Comparison of ENCODE assay signal across 8 cellular contexts in genomic region chr11:4393209-4394196, GRCh38. TPM values are rescaled to one million over a fixed set of nuclear protein-coding genes. Genes with fewer than 3 reads are reported as not detected.
DNase-seq lines count a peak whose midpoint lies in the region; ATAC-seq, FAIRE-seq and TF ChIP-seq lines count a peak whose summit lies in the region.

Gene TRIM21 (minus strand): TSS chr11:4393702. CDS start chr11:4390409, 3,293 bp downstream.

- no peak within 1 kb of the TSS for H3K14ac ChIP-seq in H1 (ENCODE audit: insufficient read length)

- POLR2A ChIA-PET in H1 (lab: Charles Lee; ENCODE audit: partially characterized antibody): no interaction called here

- TF ChIP-seq POLR2A in H1 (IDR thresholded peaks at IDR 0.05; ENCODE audit: control extremely low read depth in 1 of 2, low read depth in 2 of 2, low read length in 2 of 2): peak in 1 of 2 experiments; percentile 28; a peak in 1 of 3 replicates

- TF ChIP-seq CTCF in AG10803 (conservative IDR thresholded peaks at IDR 0.05; ENCODE audit: low read length) (no peak), H1 (IDR thresholded peaks at IDR 0.05; ENCODE audit: control extremely low read depth in 1 of 3, insufficient read depth in 1 of 3, low read depth in 1 of 3, low read length in 3 of 3) (no peak)

- H3K9ac ChIP-seq in H1 (replicated peaks in 1 of 4; ENCODE audit: extremely low read depth in 1 of 4, low read depth in 3 of 4, low read length in 3 of 4): peak within 1 kb of the TSS in 2 of 4 experiments; percentile 42 to 86; a peak in 3 of 7 replicates

- peaks cover 26% of the 10 kb centered on the region for H3K4me1 Mint-ChIP-seq in memory B cell

- no peak within 1 kb of the TSS for H2BK120ac ChIP-seq in H1 (replicated peaks; ENCODE audit: low read depth, low read length)

- peaks cover 0 to 3% (median 0%) of the 10 kb centered on the region in 4 experiments; a peak in 1 of 7 replicates for H3K4me1 ChIP-seq in H1 (replicated peaks in 1 of 4; ENCODE audit: control insufficient read depth in 3 of 4, insufficient read depth in 4 of 4, low read length in 3 of 4)

- no peak for TF ChIP-seq EP300 in H1 (IDR thresholded peaks at IDR 0.05; ENCODE audit: borderline replicate concordance in 1 of 2, low read depth in 2 of 2, low read length in 2 of 2)

- peaks cover 1% of the 10 kb centered on the region for H3K9me3 Mint-ChIP-seq in memory B cell

- ATAC-seq in GM18909 (IDR thresholded peaks at IDR 0.05; ENCODE audit: poor library complexity, unreplicated experiment) (peak; percentile 100), HG03175 (IDR thresholded peaks at IDR 0.05; ENCODE audit: unreplicated experiment) (peak; percentile 100), memory B cell (ENCODE audit: low read depth) (peak; percentile 99)

- peak; percentile 81 for FAIRE-seq in H1 (lab: Jason Lieb, UNC)

- no peaks in the 10 kb centered on the region for H3K9me3 ChIP-seq in H1 (ENCODE audit: insufficient read depth in 2 of 2, low read depth in 1 of 2, low read length in 1 of 2)

- H2BK15ac ChIP-seq in H1 (ENCODE audit: low read length): no peak within 1 kb of the TSS

- peak within 1 kb of the TSS; percentile 68 to 69 for H3K4me2 ChIP-seq in H1 (ENCODE audit: insufficient read depth in 1 of 2, low read depth in 2 of 2, low read length in 2 of 2)

- WGBS in H1 (ENCODE audit: extremely low coverage in 1 of 2, insufficient coverage in 1 of 2, insufficient read length in 1 of 2, insufficient replicate concordance in 2 of 2, low coverage in 1 of 2, low lambda C conversion rate in 2 of 2, missing lambda C conversion rate in 1 of 2), 2 experiments: 42% methylated on average over 22 of the region's 24 CpGs; no CpG with 5 or more reads in 1 of the 2 experiments

- 0 out of 2 replicates have a peak within 1 kb of the TSS, but pooled peaks have one; percentile 9 for H4K8ac ChIP-seq in H1 (ENCODE audit: extremely low read depth, insufficient read depth, low read length)

- H2BK20ac ChIP-seq in H1 (ENCODE audit: low read length): no peak within 1 kb of the TSS

- peak within 1 kb of the TSS; percentile 97 for H3K18ac ChIP-seq in H1 (ENCODE audit: extremely low read depth, low read length)

- H3K79me1 ChIP-seq in H1 (ENCODE audit: low read depth, low read length): no peaks in the 10 kb centered on the region

- H3K4me3 Mint-ChIP-seq in memory B cell: peak within 1 kb of the TSS; percentile 94

- peaks cover 4% of the 10 kb centered on the region; the same call in 1 of the 2 replicates for H3K23me2 ChIP-seq in H1 (ENCODE audit: low read depth, low read length)

- CTCF ChIA-PET in H1 (lab: Charles Lee; ENCODE audit: partially characterized antibody): interaction anchor here (0.6 to 2.0 kb wide), 5 partner anchors 73 to 206 kb away, joined by 3 to 7 read pairs (median 3); no protein-coding TSS in a partner anchor

- H3K27ac ChIP-seq in H1 (ENCODE audit: low read depth, low read length): no peak within 1 kb of the TSS

- no peaks in the 10 kb centered on the region for H3K27me3 ChIP-seq in H1 (replicated peaks in 1 of 4; ENCODE audit: control insufficient read depth in 3 of 4, extremely low read depth in 1 of 4, insufficient read depth in 3 of 4, low read length in 3 of 4)

- no peak; a peak in 1 of 4 replicates for TF ChIP-seq RAD21 in H1 (IDR thresholded peaks at IDR 0.05 in 1 of 2, conservative IDR thresholded peaks at IDR 0.05 in 1 of 2; ENCODE audit: low read depth in 2 of 2, low read length in 2 of 2)

- peak within 1 kb of the TSS; percentile 83; the same call in 1 of the 2 replicates for H2BK5ac ChIP-seq in H1 (ENCODE audit: low read depth, low read length)

- no peak within 1 kb of the TSS for H3K23ac ChIP-seq in H1 (ENCODE audit: insufficient read length)

- H4K91ac ChIP-seq in H1 (replicated peaks; ENCODE audit: insufficient read length, low read length): no peak within 1 kb of the TSS

- H3K4ac ChIP-seq in H1 (replicated peaks; ENCODE audit: insufficient read length, low read depth, low read length): no peak within 1 kb of the TSS

- peaks cover 31% of the 10 kb centered on the region for H3K36me3 Mint-ChIP-seq in memory B cell

- H3K36me3 ChIP-seq in H1 (ENCODE audit: control insufficient read depth in 2 of 4, insufficient read depth in 4 of 4, low read length in 3 of 4): peaks cover 3 to 12% (median 8%) of the 10 kb centered on the region in 4 experiments; a peak in 4 of 8 replicates

- peaks cover 2% of the 10 kb centered on the region for H3K27me3 Mint-ChIP-seq in memory B cell

- no peak within 1 kb of the TSS for H2BK12ac ChIP-seq in H1 (ENCODE audit: low read depth, low read length)

- peaks cover 0 to under 1% of the 10 kb centered on the region in 2 experiments for H4K20me1 ChIP-seq in H1 (replicated peaks in 1 of 2; ENCODE audit: control insufficient read depth in 1 of 2, insufficient read depth in 2 of 2, low read length in 2 of 2)

- no peak within 1 kb of the TSS for H2AK5ac ChIP-seq in H1 (ENCODE audit: low read depth, low read length)

- H3K27ac Mint-ChIP-seq in memory B cell: peak within 1 kb of the TSS; percentile 95

- H3K56ac ChIP-seq in H1 (replicated peaks; ENCODE audit: insufficient read length, low read depth, low read length): no peak within 1 kb of the TSS

- H2AFZ ChIP-seq in H1 (ENCODE audit: low read length): peak within 1 kb of the TSS; percentile 95; the same call in 1 of the 2 replicates

- no peaks in the 10 kb centered on the region; a peak in 1 of 4 replicates for H3K79me2 ChIP-seq in H1 (ENCODE audit: control insufficient read depth in 1 of 2, insufficient read depth in 2 of 2, low read length in 2 of 2)

- DNase-seq in AG10803 (ENCODE audit: low read depth) (peak; percentile 80), NCI-H82 treated with DMSO at 0.1 percent for 48 hours (lab: John Stamatoyannopoulos, UW; ENCODE audit: unreplicated experiment) (peak; percentile 2), H1 (ENCODE audit: low read depth in 1 of 2, low spot score in 2 of 2) (peak; percentile 41 to 84), memory B cell (ENCODE audit: low spot score in 2 of 2) (peak; percentile 82 to 88)
- peak; percentile 68 to 70 for DNase-seq in activated CD8-positive, alpha-beta memory T cell treated with anti-CD3 and anti-CD28 coated beads for 1 hour (ENCODE audit: extremely low read depth in 1 of 2, low read depth in 1 of 2)
- peak; percentile 61 for DNase-seq in stimulated activated CD8-positive, alpha-beta memory T cell treated with anti-CD3 and anti-CD28 coated beads, Interleukin-12 subunit alpha, Interleukin-12 subunit beta, amount 100 ng/mL, for 24 hours (ENCODE audit: extremely low read depth)

- peak within 1 kb of the TSS; percentile 99 for H3K4me3 ChIP-seq in AG10803 (ENCODE audit: low read length)
- H3K4me3 ChIP-seq in H1 (ENCODE audit: extremely low read depth in 1 of 4, insufficient read depth in 2 of 4, low read depth in 3 of 4, low read length in 4 of 4): peak within 1 kb of the TSS; percentile 68 to 83 (median 71)

- no peak within 1 kb of the TSS for H4K5ac ChIP-seq in H1 (ENCODE audit: insufficient read length, low read depth, low read length)

TF ChIP-seq in H1, 55 proteins besides CTCF, POLR2A, EP300 and RAD21 (continues in another document):
- no peak for TF ChIP-seq SIX5 (IDR thresholded peaks at IDR 0.05; ENCODE audit: low read depth, low read length)
- TF ChIP-seq SP4 (IDR thresholded peaks at IDR 0.05; ENCODE audit: low read length): no peak
- no peak; the same call in 1 of the 2 replicates for TF ChIP-seq TBP (IDR thresholded peaks at IDR 0.05; ENCODE audit: low read depth, low read length)
- no peak for TF ChIP-seq USF2 (IDR thresholded peaks at IDR 0.05; ENCODE audit: low read length)
- no peak for TF ChIP-seq SP1 (IDR thresholded peaks at IDR 0.05; ENCODE audit: low read depth, low read length)
- no peak for TF ChIP-seq KDM1A (IDR thresholded peaks at IDR 0.05; ENCODE audit: borderline replicate concordance, low read length)
- TF ChIP-seq BRCA1 (IDR thresholded peaks at IDR 0.05; ENCODE audit: low read depth, low read length): no peak
- no peak for TF ChIP-seq RNF2 (IDR thresholded peaks at IDR 0.05; ENCODE audit: borderline replicate concordance, low read depth, low read length, missing control alignments, poor library complexity, severe bottlenecking)
- 0 out of 2 replicates have a peak, but pooled peaks have one; percentile 10 for TF ChIP-seq MAX (IDR thresholded peaks at IDR 0.05)
- no peak for TF ChIP-seq BACH1 (IDR thresholded peaks at IDR 0.05; ENCODE audit: low read length)
- peak; percentile 59 for TF ChIP-seq KDM4A (IDR thresholded peaks at IDR 0.05; ENCODE audit: low read depth, low read length, severe bottlenecking)
- peak; percentile 51 for TF ChIP-seq ASH2L (IDR thresholded peaks at IDR 0.05; ENCODE audit: low read length)
- no peak for TF ChIP-seq MAFK (IDR thresholded peaks at IDR 0.05; ENCODE audit: low read depth, low read length)
- TF ChIP-seq TCF12 (IDR thresholded peaks at IDR 0.05; ENCODE audit: low read depth, low read length): no peak
- peak; percentile 64 for TF ChIP-seq TAF1 (IDR thresholded peaks at IDR 0.05; ENCODE audit: low read depth, low read length)
- no peak for TF ChIP-seq SAP30 (IDR thresholded peaks at IDR 0.05; ENCODE audit: insufficient read depth, insufficient replicate concordance, low read length)
- no peak for TF ChIP-seq POLR2AphosphoS5 (IDR thresholded peaks at IDR 0.05; ENCODE audit: low read depth, low read length)
- no peak for TF ChIP-seq EZH2 (IDR thresholded peaks at IDR 0.05; ENCODE audit: low read depth, low read length, severe bottlenecking)
- no peak for TF ChIP-seq GTF2F1 (IDR thresholded peaks at IDR 0.05; ENCODE audit: borderline replicate concordance, low read depth, low read length)

RNA-seq across cellular contexts. Expression of gene TRIM21, which starts in this region (rescaled TPM):
- 13.9 and 16.7 TPM in 2 replicates for total RNA-seq in H1 (2021; fragmentation: NEBNext Ultra II Directional; extraction: Animal tissue kit (Norgen Biotek cat#: 25700))
- polyA plus RNA-seq in H1 (2011; rRNA removed): 15.6 and 16.3 TPM in 2 replicates
- polyA plus RNA-seq in H1 (2011; cell fraction: cytosol; rRNA removed): 15.8 TPM
- polyA plus RNA-seq in H1 (2011; cell fraction: nucleus; rRNA removed): 16.4 TPM
- polyA plus RNA-seq in H1 (2012, experiment 1 of 2): 14.3 to 17.9 TPM (median 14.5 TPM) in 4 replicates
- polyA plus RNA-seq in H1 (2012, experiment 2 of 2): 17.7 TPM
- polyA plus RNA-seq in H1 (2013, experiment 1 of 2): 19.3 TPM
- 17.7 TPM for polyA plus RNA-seq in H1 (2013, experiment 2 of 2)
- polyA minus RNA-seq in H1 (2011; rRNA and poly(A)+ RNA removed): 18.3 and 23.2 TPM in 2 replicates
- 6.7 TPM for polyA minus RNA-seq in H1 (2011; cell fraction: cytosol; rRNA and poly(A)+ RNA removed)
- 7.2 TPM for polyA minus RNA-seq in H1 (2011; cell fraction: nucleus; rRNA and poly(A)+ RNA removed)

Comparison
In these comparisons a context has a peak if more than half of its experiments do, and no peak if none do; other contexts are left out.
1. DNase-seq: peak in every context shown above with its lines; median percentile 85 in memory B cell; 80 in AG10803; 69 in activated CD8-positive, alpha-beta memory T cell treated with anti-CD3 and anti-CD28 coated beads for 1 hour; 62 in H1; 61 in stimulated activated CD8-positive, alpha-beta memory T cell treated with anti-CD3 and anti-CD28 coated beads, Interleukin-12 subunit alpha, Interleukin-12 subunit beta, amount 100 ng/mL, for 24 hours; 2 in NCI-H82 treated with DMSO at 0.1 percent for 48 hours.